ENCODE assay signal across 17 cellular contexts in the genomic region with DNA sequence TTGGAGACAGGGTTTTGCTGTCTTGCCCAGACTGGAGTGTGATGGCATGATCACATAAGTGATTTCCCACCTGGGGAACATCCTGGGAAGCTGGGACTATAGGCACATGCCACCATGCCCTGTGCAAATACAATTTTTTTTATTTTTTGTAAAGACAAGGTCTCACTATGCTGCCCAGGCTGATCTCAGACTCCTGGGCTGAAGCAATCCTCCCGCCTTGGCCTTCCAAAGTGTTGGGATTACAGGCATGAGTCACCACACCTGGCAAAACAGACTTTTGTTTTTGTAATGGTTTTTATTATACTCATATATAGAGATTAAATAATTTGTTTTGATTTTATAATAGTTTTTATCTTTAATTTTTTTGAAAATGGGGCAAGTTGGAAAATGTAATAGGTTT. TPM values are rescaled to one million over a fixed set of nuclear protein-coding genes. Genes with fewer than 3 reads are reported as not detected.
"Had no signal": no experiment of that assay in that cellular context is flagged by ENCODE, and none has a peak within 500 bp of the region (broad histone marks: within the 10 kb centered on the region; RNA-seq: fewer than 3 reads in every experiment).

No MANE protein-coding gene starts in this region.

- H3K36me3 ChIP-seq: prostate gland had no signal

- H3K4me1 ChIP-seq: body of pancreas, gastrocnemius medialis, left ventricle myocardium inferior, prostate gland, right atrium auricular region, suprapubic skin, vagina had no signal

- ATAC-seq: body of pancreas; gastrocnemius medialis; naive thymus-derived CD8-positive, alpha-beta T cell; T-cell had no signal

- H3K27me3 ChIP-seq: body of pancreas, esophagus muscularis mucosa, gastrocnemius medialis, right atrium auricular region, suprapubic skin, vagina had no signal

- H3K27ac ChIP-seq: body of pancreas, esophagus muscularis mucosa, gastrocnemius medialis, left ventricle myocardium inferior, prostate gland, right atrium auricular region, suprapubic skin, vagina had no signal

- H3K4me3 ChIP-seq: body of pancreas, esophagus muscularis mucosa, gastrocnemius medialis, left ventricle myocardium inferior, prostate gland, right atrium auricular region, suprapubic skin, vagina had no signal

- H3K9me3 ChIP-seq: body of pancreas, esophagus muscularis mucosa, gastrocnemius medialis, left ventricle myocardium inferior, prostate gland, right atrium auricular region, suprapubic skin, vagina had no signal

- DNase-seq: activated B cell treated with CpG ODN at 0.5 μM for 24 hours; activated CD4-positive, alpha-beta memory T cell treated with anti-CD3 and anti-CD28 coated beads for 36 hours; activated CD4-positive, alpha-beta T cell treated with anti-CD3 and anti-CD28 coated beads for 4 hours; cortex of kidney; effector CD4-positive, alpha-beta T cell; gastrocnemius medialis; head of caudate nucleus; left ventricle myocardium inferior; mesendoderm; naive thymus-derived CD8-positive, alpha-beta T cell; T-cell had no signal

RNA-seq across cellular contexts. Expression of gene PTGR1, which starts 46.4 kb away (rescaled TPM):
- total RNA-seq: naive thymus-derived CD8-positive, alpha-beta T cell had no signal
